In the genomic region with DNA sequence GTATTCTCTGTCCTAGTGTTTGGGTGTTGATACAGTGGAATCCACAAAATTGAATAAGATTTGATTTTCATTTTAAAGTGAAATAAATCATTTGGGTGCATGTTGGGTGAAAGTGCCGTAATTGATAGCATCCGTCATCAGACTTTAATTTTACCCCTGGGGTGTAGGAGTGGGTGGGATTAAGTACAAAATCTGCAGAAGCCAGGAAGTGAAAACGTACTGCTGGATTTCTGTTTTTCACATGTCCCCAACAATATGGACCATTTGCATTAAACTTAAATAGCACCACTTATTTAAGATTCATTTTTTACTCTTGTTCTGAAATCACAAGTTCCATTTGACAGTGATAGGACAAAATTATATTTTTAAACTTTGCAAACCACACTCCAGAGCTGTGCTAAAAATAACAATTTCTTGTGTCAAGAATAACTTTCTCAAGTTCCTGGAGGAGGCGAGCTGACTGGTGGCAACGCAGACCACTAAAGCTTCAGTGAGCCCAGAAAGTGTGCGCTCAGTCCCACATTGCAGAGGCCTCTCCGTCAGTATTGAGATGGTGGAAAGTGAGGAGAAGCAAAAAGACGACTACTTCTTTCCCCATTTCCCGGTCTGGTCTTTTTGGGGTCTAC, we compare ENCODE assay signal across 15 cellular contexts.
DNase-seq lines count a peak whose midpoint lies in the region; ATAC-seq lines count a peak whose summit lies in the region.
"Had no signal": no experiment of that assay in that cellular context is flagged by ENCODE, and none has a peak within 500 bp of the region (broad histone marks: within the 10 kb centered on the region; RNA-seq: fewer than 3 reads in every experiment).

No MANE protein-coding gene starts in this region.

- peak overlapping the region; percentile 63 for H3K27ac ChIP-seq in cingulate gyrus (ENCODE audit: low read depth, low read length)
- H3K27ac ChIP-seq: A549 had no signal

- peaks cover 7% of the 10 kb centered on the region for H3K9me3 Mint-ChIP-seq in activated CD4-positive, alpha-beta T cell treated with anti-CD3 and anti-CD28 coated beads, Interleukin-2, amount 10 ng/mL, durations not matched to agents 24 days and 14 days
- no peaks in the 10 kb centered on the region for H3K9me3 Mint-ChIP-seq in stimulated activated memory B cell treated with anti-CD40 and anti-IgM and Interleukin-4, amounts not matched to agents 10 μg/mL and 1 μg/mL and 100 μg/mL, for 72 hours

- ATAC-seq in HG03442 (IDR thresholded peaks at IDR 0.05; ENCODE audit: unreplicated experiment), result peak; percentile 18
- no peak for ATAC-seq in stimulated activated memory B cell treated with anti-CD40 and anti-IgM and Interleukin-4, amounts not matched to agents 10 μg/mL and 1 μg/mL and 100 μg/mL, for 72 hours
- ATAC-seq: activated CD4-positive, alpha-beta T cell treated with anti-CD3 and anti-CD28 coated beads for 36 hours had no signal

- H3K4me1 Mint-ChIP-seq in activated CD4-positive, alpha-beta T cell treated with anti-CD3 and anti-CD28 coated beads, Interleukin-2, amount 10 ng/mL, durations not matched to agents 24 days and 14 days, result peaks cover 87% of the 10 kb centered on the region
- peaks cover 82% of the 10 kb centered on the region for H3K4me1 Mint-ChIP-seq in stimulated activated memory B cell treated with anti-CD40 and anti-IgM and Interleukin-4, amounts not matched to agents 10 μg/mL and 1 μg/mL and 100 μg/mL, for 72 hours

- DNase-seq in activated CD4-positive, alpha-beta T cell treated with anti-CD3 and anti-CD28 coated beads, Interleukin-2, amount 10 ng/mL, durations not matched to agents 24 days and 14 days, result no peak
- DNase-seq in activated CD4-positive, alpha-beta T cell treated with anti-CD3 and anti-CD28 coated beads for 48 hours, result no peak
- DNase-seq in putamen (ENCODE audit: low spot score) (no peak), HT-29 (ENCODE audit: low spot score) (no peak), NOMO-1 treated with dmso at 0.1 percent for 144 hours (lab: John Stamatoyannopoulos, UW; ENCODE audit: unreplicated experiment) (no peak)
- DNase-seq: activated CD4-positive, alpha-beta T cell treated with anti-CD3 and anti-CD28 coated beads for 36 hours; activated naive CD4-positive, alpha-beta T cell; effector CD4-positive, alpha-beta T cell; NCI-H1436 treated with DMSO at 0.1 percent for 48 hours; stimulated activated CD4-positive, alpha-beta T cell treated with anti-CD3 and anti-CD28 coated beads, Interleukin-4, amount 100 ng/mL, for 24 hours had no signal

- peak overlapping the region; percentile 10 for H3K4me3 Mint-ChIP-seq in activated CD4-positive, alpha-beta T cell treated with anti-CD3 and anti-CD28 coated beads, Interleukin-2, amount 10 ng/mL, durations not matched to agents 24 days and 14 days
- peak overlapping the region; percentile 65 for H3K4me3 Mint-ChIP-seq in stimulated activated memory B cell treated with anti-CD40 and anti-IgM and Interleukin-4, amounts not matched to agents 10 μg/mL and 1 μg/mL and 100 μg/mL, for 72 hours
- H3K4me3 Mint-ChIP-seq: activated CD4-positive, alpha-beta T cell treated with anti-CD3 and anti-CD28 coated beads for 36 hours had no signal

- H3K36me3 Mint-ChIP-seq in activated CD4-positive, alpha-beta T cell treated with anti-CD3 and anti-CD28 coated beads, Interleukin-2, amount 10 ng/mL, durations not matched to agents 24 days and 14 days (ENCODE audit: low read depth), result peaks cover 28% of the 10 kb centered on the region
- peaks cover 20% of the 10 kb centered on the region for H3K36me3 Mint-ChIP-seq in stimulated activated memory B cell treated with anti-CD40 and anti-IgM and Interleukin-4, amounts not matched to agents 10 μg/mL and 1 μg/mL and 100 μg/mL, for 72 hours

- H3K27ac Mint-ChIP-seq in activated CD4-positive, alpha-beta T cell treated with anti-CD3 and anti-CD28 coated beads, Interleukin-2, amount 10 ng/mL, durations not matched to agents 24 days and 14 days, result no peak overlapping the region
- H3K27ac Mint-ChIP-seq in stimulated activated memory B cell treated with anti-CD40 and anti-IgM and Interleukin-4, amounts not matched to agents 10 μg/mL and 1 μg/mL and 100 μg/mL, for 72 hours, result peak overlapping the region; percentile 79

- H3K27me3 Mint-ChIP-seq in activated CD4-positive, alpha-beta T cell treated with anti-CD3 and anti-CD28 coated beads, Interleukin-2, amount 10 ng/mL, durations not matched to agents 24 days and 14 days, result no peaks in the 10 kb centered on the region
- H3K27me3 Mint-ChIP-seq in stimulated activated memory B cell treated with anti-CD40 and anti-IgM and Interleukin-4, amounts not matched to agents 10 μg/mL and 1 μg/mL and 100 μg/mL, for 72 hours, result no peaks in the 10 kb centered on the region
- H3K27me3 Mint-ChIP-seq: activated CD4-positive, alpha-beta T cell treated with anti-CD3 and anti-CD28 coated beads for 36 hours; progenitor cell of endocrine pancreas had no signal

- intact Hi-C loops in activated CD4-positive, alpha-beta T cell treated with anti-CD3 and anti-CD28 coated beads, Interleukin-2, amount 10 ng/mL, durations not matched to agents 24 days and 14 days (cut with micrococcal nuclease), result loop anchor here (5.0 to 10.0 kb wide), 2 partner anchors 219 to 272 kb away; a partner anchor contains a TSS
